ENCODE assay signal across 8 cellular contexts in genomic region chr1:28088168-28088961, GRCh38. TPM values are rescaled to one million over a fixed set of nuclear protein-coding genes. Genes with fewer than 3 reads are reported as not detected.
A peak's percentile ranks its signal among the peaks of the same experiment; 100 is the strongest.
DNase-seq lines count a peak whose midpoint lies in the region; ATAC-seq and TF ChIP-seq lines count a peak whose summit lies in the region.

EYA3 (minus strand) TSS chr1:28088610; CDS start chr1:28058026, 30,584 bp downstream.

- H3K27ac ChIP-seq in ovary = peak within 1 kb of the TSS in 1 of 2 donors; percentile 69
- H3K27ac ChIP-seq in thyroid gland = peak within 1 kb of the TSS; percentile 27 to 83 (median 67)

- ATAC-seq in HG02759 (IDR thresholded peaks at IDR 0.05; ENCODE audit: unreplicated experiment) = peak; percentile 91
- ATAC-seq in Right ventricle myocardium inferior = peak; percentile 100

- no peak for TF ChIP-seq EP300 in ovary (IDR thresholded peaks at IDR 0.05)

- intact Hi-C loops in Right ventricle myocardium inferior (cut with DNase I) = no loop called here
- intact Hi-C loops in ovary (cut with DNase I) = no loop called here
- intact Hi-C loops in thyroid gland (cut with DNase I) = loop anchor here (10.0 kb wide), 1 partner anchor 64 kb away; no protein-coding TSS in a partner anchor

- DNase-seq in GM12864 (ENCODE audit: low read depth) (peak; percentile 98), NCI-H1417 (lab: John Stamatoyannopoulos, UW) (peak; percentile 96 to 99 (median 96)), SW 1271 (lab: John Stamatoyannopoulos, UW) (peak; percentile 78 to 94), Right ventricle myocardium inferior (ENCODE audit: missing footprints) (peak; percentile 99), ovary (peak; percentile 97 to 100 (median 98)), thyroid gland (peak; percentile 98)
- peak; percentile 95 for DNase-seq in activated naive CD8-positive, alpha-beta T cell treated with anti-CD3 and anti-CD28 coated beads, Interleukin-2, amount 50 U/mL, for 16 hours (ENCODE audit: low read depth, low spot score)

- no peaks in the 10 kb centered on the region for H3K27me3 ChIP-seq in ovary
- no peaks in the 10 kb centered on the region for H3K27me3 ChIP-seq in thyroid gland

- WGBS in ovary, 3 donors = 0 to 1% (median 0%) methylated on average over 44 of the region's 44 CpGs
- 0 to 1% methylated on average over 40 to 44 of the region's 44 CpGs for WGBS in thyroid gland, 2 donors

- TF ChIP-seq POLR2A in ovary (IDR thresholded peaks at IDR 0.05) (peak; percentile 31), thyroid gland (IDR thresholded peaks at IDR 0.05) (peak; percentile 33 to 89)

- peaks cover 4% of the 10 kb centered on the region for H3K4me1 ChIP-seq in ovary (ENCODE audit: insufficient read depth)
- peaks cover 29 to 38% of the 10 kb centered on the region in 2 donors for H3K4me1 ChIP-seq in thyroid gland

- H3K4me3 ChIP-seq in GM12864 (ENCODE audit: low read depth, low read length) (peak within 1 kb of the TSS; percentile 77), ovary (peak within 1 kb of the TSS; percentile 72), thyroid gland (replicated peaks in 1 of 3) (peak within 1 kb of the TSS; percentile 3 to 80 (median 19))

- no peaks in the 10 kb centered on the region for H3K36me3 ChIP-seq in ovary
- no peaks in the 10 kb centered on the region for H3K36me3 ChIP-seq in thyroid gland

- H3K9me3 ChIP-seq in ovary (no peaks in the 10 kb centered on the region), thyroid gland (no peaks in the 10 kb centered on the region)

- TF ChIP-seq CTCF in GM12864 (IDR thresholded peaks at IDR 0.05; ENCODE audit: low read depth, low read length, missing control alignments) (no peak), ovary (IDR thresholded peaks at IDR 0.05) (no peak), thyroid gland (IDR thresholded peaks at IDR 0.05) (peak in 1 of 6 experiments; percentile 19)

RNA-seq across cellular contexts. Expression of gene EYA3, which starts in this region (rescaled TPM):
- total RNA-seq in Right ventricle myocardium inferior = 18.3 TPM
- 10 to 100 TPM in 6 of 7 donors, 1 to 10 TPM in 1; 7.2 to 25.7 (median 18.0) TPM for total RNA-seq in ovary
- 10 to 100 TPM in 1 of 2 donors, 1 to 10 TPM in 1; 5.4 to 12.9 TPM for polyA plus RNA-seq in ovary
- total RNA-seq in thyroid gland = 10 to 100 TPM; 19.3 to 27.7 (median 20.0) TPM

Comparison
In these comparisons a context has a peak if more than half of its experiments do, and no peak if none do; other contexts are left out.
1. H3K4me3 ChIP-seq: peak in every context shown above with its lines; median percentile 77 in GM12864; 72 in ovary; 19 in thyroid gland.